In the genomic region with DNA sequence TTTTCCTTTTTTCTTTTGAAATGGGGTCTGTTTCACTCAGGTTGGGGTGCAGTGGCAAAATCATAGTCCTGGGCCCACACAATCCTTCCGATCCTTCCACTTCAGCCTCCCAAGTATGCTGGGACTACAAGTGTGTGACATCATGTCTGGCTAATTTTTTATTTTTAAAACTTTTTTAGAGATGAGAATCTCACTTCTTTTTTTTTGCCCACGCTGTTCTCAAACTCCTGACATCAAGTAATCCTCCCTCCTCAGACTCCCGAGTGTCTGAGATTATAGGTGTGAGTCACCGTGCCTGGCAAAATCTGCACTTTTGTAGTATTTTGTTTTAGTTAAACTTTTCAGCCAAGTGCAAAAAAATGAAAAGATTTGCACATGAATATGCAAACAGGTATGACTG, we compare ENCODE assay signal across 1 cellular context.
A peak's percentile ranks its signal among the peaks of the same experiment; 100 is the strongest.
TF ChIP-seq lines count a peak whose summit lies in the region.

No MANE protein-coding gene starts in this region.

TF ChIP-seq in K562, 482 proteins besides CTCF, POLR2A, EP300 and RAD21 (continued from another document):
- TF ChIP-seq, protein P1, sequence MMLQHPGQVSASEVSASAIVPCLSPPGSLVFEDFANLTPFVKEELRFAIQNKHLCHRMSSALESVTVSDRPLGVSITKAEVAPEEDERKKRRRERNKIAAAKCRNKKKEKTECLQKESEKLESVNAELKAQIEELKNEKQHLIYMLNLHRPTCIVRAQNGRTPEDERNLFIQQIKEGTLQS (IDR thresholded peaks at IDR 0.05): peak; percentile 33
- TF ChIP-seq, protein P1 (CRISPR knock-in tag; conservative IDR thresholded peaks at IDR 0.05): no peak
- TF ChIP-seq ZNF79 (CRISPR knock-in tag; IDR thresholded peaks at IDR 0.05; ENCODE audit: low read depth): 0 out of 2 replicates have a peak, but pooled peaks have one; percentile 10
- TF ChIP-seq, protein P2, sequence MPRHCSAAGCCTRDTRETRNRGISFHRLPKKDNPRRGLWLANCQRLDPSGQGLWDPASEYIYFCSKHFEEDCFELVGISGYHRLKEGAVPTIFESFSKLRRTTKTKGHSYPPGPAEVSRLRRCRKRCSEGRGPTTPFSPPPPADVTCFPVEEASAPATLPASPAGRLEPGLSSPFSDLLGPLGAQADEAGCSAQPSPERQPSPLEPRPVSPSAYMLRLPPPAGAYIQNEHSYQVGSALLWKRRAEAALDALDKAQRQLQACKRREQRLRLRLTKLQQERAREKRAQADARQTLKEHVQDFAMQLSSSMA (CRISPR knock-in tag; IDR thresholded peaks at IDR 0.05): no peak
